In the genomic region with DNA sequence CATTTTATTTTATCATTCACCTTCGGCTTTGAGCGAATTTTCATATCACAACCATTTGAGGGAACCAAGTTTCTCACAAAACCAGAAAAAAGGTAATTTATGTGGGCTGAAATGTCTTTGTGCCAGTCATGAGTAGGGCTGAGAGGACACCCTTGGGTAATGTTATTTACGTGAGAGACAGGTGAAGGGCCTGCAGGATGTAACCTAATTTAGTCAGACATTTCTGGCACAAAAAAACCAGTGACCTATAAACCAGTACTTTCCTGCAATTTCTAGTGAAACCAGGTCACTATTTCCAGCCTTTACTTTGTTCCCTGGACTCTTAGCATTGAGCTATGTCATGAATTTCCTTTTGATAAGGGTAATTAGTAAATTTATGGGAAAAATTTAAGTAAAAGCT, we compare ENCODE assay signal across 28 cellular contexts.
"Had no signal": no experiment of that assay in that cellular context is flagged by ENCODE, and none has a peak within 500 bp of the region (broad histone marks: within the 10 kb centered on the region; RNA-seq: fewer than 3 reads in every experiment).

No MANE protein-coding gene starts in this region.

- H3K9me3 Mint-ChIP-seq: naive B cell; natural killer cell; nephron progenitor cell; neural progenitor cell; stimulated activated naive B cell treated with anti-CD40 and anti-IgM and Interleukin-4, amounts not matched to agents 10 μg/mL and 1 μg/mL and 100 μg/mL, for 72 hours had no signal

- H3K4me3 ChIP-seq: hepatocyte, lower lobe of right lung, neural progenitor cell, right atrium auricular region, skin epidermis, stomach, testis, thyroid gland, transverse colon, upper lobe of left lung, vagina had no signal

- H2AFZ ChIP-seq: hepatocyte, neural progenitor cell had no signal

- H3K4me1 ChIP-seq: lower lobe of right lung, right atrium auricular region, stomach, testis, thyroid gland, transverse colon, upper lobe of left lung, vagina had no signal

- H3K36me3 Mint-ChIP-seq: naive B cell; natural killer cell; neural progenitor cell; stimulated activated naive B cell treated with anti-CD40 and anti-IgM and Interleukin-4, amounts not matched to agents 10 μg/mL and 1 μg/mL and 100 μg/mL, for 72 hours had no signal

- H3K27ac Mint-ChIP-seq: natural killer cell; nephron progenitor cell; neural progenitor cell; progenitor cell of endocrine pancreas; stimulated activated naive B cell treated with anti-CD40 and anti-IgM and Interleukin-4, amounts not matched to agents 10 μg/mL and 1 μg/mL and 100 μg/mL, for 72 hours had no signal

- H3K4me2 ChIP-seq: hepatocyte, neural progenitor cell had no signal

- H3K36me3 ChIP-seq: lower lobe of right lung, neural progenitor cell, neutrophil, right atrium auricular region, stomach, thyroid gland, transverse colon, upper lobe of left lung, vagina had no signal

- H3K4me3 Mint-ChIP-seq: naive B cell; natural killer cell; nephron progenitor cell; neural progenitor cell; stimulated activated naive B cell treated with anti-CD40 and anti-IgM and Interleukin-4, amounts not matched to agents 10 μg/mL and 1 μg/mL and 100 μg/mL, for 72 hours had no signal

- DNase-seq: islet precursor cell; left ventricle myocardium superior; lower lobe of right lung; mammary epithelial cell; mesenchymal stem cell; naive B cell; natural killer cell; nephron progenitor cell; occipital lobe; stimulated activated CD4-positive, alpha-beta T cell treated with anti-CD3 and anti-CD28 coated beads, Interleukin-12 subunit alpha, Interleukin-12 subunit beta, amount 100 ng/mL, for 4 hours; stimulated activated CD4-positive, alpha-beta T cell treated with anti-CD3 and anti-CD28 coated beads, Interleukin-15, amount 100 ng/mL, for 24 hours; stimulated activated CD4-positive, alpha-beta T cell treated with anti-CD3 and anti-CD28 coated beads, Interleukin-2, amount 100 ng/mL, for 24 hours; stimulated activated CD4-positive, alpha-beta T cell treated with anti-CD3 and anti-CD28 coated beads, Interleukin-4, amount 100 ng/mL, for 1 hour; stimulated activated naive B cell treated with anti-CD40 and anti-IgM and Interleukin-4, amounts not matched to agents 10 μg/mL and 1 μg/mL and 100 μg/mL, for 72 hours; stimulated activated naive CD8-positive, alpha-beta T cell treated with anti-CD3 and anti-CD28 coated beads, Interleukin-15, Interleukin-2, amounts not matched to agents 100 U/mL and 50 U/mL, for 24 hours; stomach; testis; thyroid gland; transverse colon; upper lobe of left lung had no signal

- H3K27ac ChIP-seq: hepatocyte, lower lobe of right lung, neural progenitor cell, neutrophil, right atrium auricular region, skin epidermis, stomach, testis, thyroid gland, transverse colon, upper lobe of left lung, vagina had no signal

- H3K9ac ChIP-seq: neural progenitor cell had no signal

- H3K79me2 ChIP-seq: hepatocyte had no signal

- H3K27me3 ChIP-seq: hepatocyte, neural progenitor cell, right atrium auricular region, stomach, testis, thyroid gland, transverse colon, upper lobe of left lung, vagina had no signal

- H3K9me3 ChIP-seq: lower lobe of right lung, neutrophil, right atrium auricular region, stomach, testis, thyroid gland, transverse colon, upper lobe of left lung, vagina had no signal

- H3K4me1 Mint-ChIP-seq: naive B cell; natural killer cell; nephron progenitor cell; neural progenitor cell; stimulated activated naive B cell treated with anti-CD40 and anti-IgM and Interleukin-4, amounts not matched to agents 10 μg/mL and 1 μg/mL and 100 μg/mL, for 72 hours had no signal

- ATAC-seq: left ventricle myocardium superior; lower lobe of right lung; natural killer cell; sciatic nerve; stimulated activated naive CD8-positive, alpha-beta T cell treated with anti-CD3 and anti-CD28 coated beads, Interleukin-15, Interleukin-2, amounts not matched to agents 100 U/mL and 50 U/mL, for 24 hours had no signal
